ENCODE assay signal across 12 cellular contexts in the genomic region with DNA sequence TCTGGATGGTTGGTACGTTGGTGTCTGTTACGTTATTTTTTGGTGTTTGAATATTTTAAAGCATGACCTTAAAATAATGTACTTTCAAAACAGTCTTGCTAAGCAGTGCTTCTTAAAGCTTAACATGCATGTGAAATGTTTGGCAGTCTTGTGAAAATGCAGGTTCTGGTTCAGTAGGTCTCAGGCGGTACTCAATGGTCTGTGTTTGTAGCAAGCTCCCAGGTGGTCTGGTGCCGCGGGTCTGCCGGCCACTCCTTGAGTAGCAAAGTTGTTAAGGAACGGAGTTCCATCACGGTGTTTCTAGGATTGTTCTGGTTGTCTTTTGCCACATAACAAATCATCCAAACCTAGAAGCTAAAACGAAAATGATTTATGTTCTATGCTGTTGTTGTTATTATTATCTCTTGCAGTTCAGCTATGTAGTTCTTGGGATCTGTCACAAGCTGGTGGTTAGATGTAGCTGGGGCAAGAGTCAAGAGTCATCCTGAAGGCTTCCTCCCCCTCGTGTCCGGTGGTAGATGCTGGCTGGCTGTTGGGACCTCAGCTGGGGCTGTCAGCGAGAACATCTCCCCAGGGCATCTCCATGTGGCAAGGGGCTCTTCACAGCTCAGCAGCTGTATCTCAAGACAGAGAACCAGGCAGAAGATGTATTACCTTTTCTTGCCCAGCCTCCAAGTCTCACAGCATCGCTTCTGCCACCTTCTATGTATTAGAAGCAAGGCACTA.
DNase-seq lines count a peak whose midpoint lies in the region; ATAC-seq and TF ChIP-seq lines count a peak whose summit lies in the region.
"Had no signal": no experiment of that assay in that cellular context is flagged by ENCODE, and none has a peak within 500 bp of the region (broad histone marks: within the 10 kb centered on the region; RNA-seq: fewer than 3 reads in every experiment).

No MANE protein-coding gene starts in this region.

- peak overlapping the region; percentile 36 for H3K27ac Mint-ChIP-seq in activated CD4-positive, alpha-beta memory T cell treated with anti-CD3 and anti-CD28 coated beads for 36 hours
- H3K27ac Mint-ChIP-seq in activated CD4-positive, alpha-beta memory T cell treated with anti-CD3 and anti-CD28 coated beads, Interleukin-2, amount 10 ng/mL, durations not matched to agents 7 days and 5 days, result no peak overlapping the region
- H3K27ac Mint-ChIP-seq in stimulated activated memory B cell treated with anti-CD40 and anti-IgM and Interleukin-4, amounts not matched to agents 10 μg/mL and 1 μg/mL and 100 μg/mL, for 72 hours, result peak overlapping the region; percentile 92

- H4K20me1 ChIP-seq in Karpas-422 (ENCODE audit: insufficient read depth, low read depth, low read length), result no peaks in the 10 kb centered on the region

- peak overlapping the region; percentile 23; the same call in 1 of the 2 replicates for H3K4me3 ChIP-seq in Karpas-422 (ENCODE audit: low read length)
- no peak overlapping the region for H3K4me3 ChIP-seq in tibial nerve
- H3K4me3 ChIP-seq: esophagus squamous epithelium, ovary had no signal

- no peaks in the 10 kb centered on the region for H3K27me3 Mint-ChIP-seq in activated CD4-positive, alpha-beta memory T cell treated with anti-CD3 and anti-CD28 coated beads for 36 hours
- peaks cover 7% of the 10 kb centered on the region for H3K27me3 Mint-ChIP-seq in activated CD4-positive, alpha-beta memory T cell treated with anti-CD3 and anti-CD28 coated beads, Interleukin-2, amount 10 ng/mL, durations not matched to agents 7 days and 5 days
- no peaks in the 10 kb centered on the region for H3K27me3 Mint-ChIP-seq in stimulated activated memory B cell treated with anti-CD40 and anti-IgM and Interleukin-4, amounts not matched to agents 10 μg/mL and 1 μg/mL and 100 μg/mL, for 72 hours

- POLR2A ChIA-PET in activated CD4-positive, alpha-beta memory T cell treated with anti-CD3 and anti-CD28 coated beads for 36 hours (lab: Charles Lee), result interaction anchor here (1.7 to 2.5 kb wide), 2 partner anchors 10 to 16 kb away, joined by 9 to 14 read pairs; no protein-coding TSS in a partner anchor
- POLR2A ChIA-PET in activated CD4-positive, alpha-beta memory T cell treated with anti-CD3 and anti-CD28 coated beads, Interleukin-2, amount 10 ng/mL, durations not matched to agents 7 days and 5 days (lab: Charles Lee), result interaction anchor here (1.0 to 3.9 kb wide), 7 partner anchors 9 to 84 kb away, joined by 3 to 64 read pairs (median 7); no protein-coding TSS in a partner anchor

- H3K36me3 Mint-ChIP-seq in activated CD4-positive, alpha-beta memory T cell treated with anti-CD3 and anti-CD28 coated beads for 36 hours, result no peaks in the 10 kb centered on the region
- H3K36me3 Mint-ChIP-seq in activated CD4-positive, alpha-beta memory T cell treated with anti-CD3 and anti-CD28 coated beads, Interleukin-2, amount 10 ng/mL, durations not matched to agents 7 days and 5 days (ENCODE audit: low read depth), result peaks cover 8% of the 10 kb centered on the region
- H3K36me3 Mint-ChIP-seq in stimulated activated memory B cell treated with anti-CD40 and anti-IgM and Interleukin-4, amounts not matched to agents 10 μg/mL and 1 μg/mL and 100 μg/mL, for 72 hours, result peaks cover 4% of the 10 kb centered on the region

- H3K9me3 ChIP-seq in Karpas-422 (ENCODE audit: low read length), result no peaks in the 10 kb centered on the region
- H3K9me3 ChIP-seq in tibial nerve, result no peaks in the 10 kb centered on the region
- H3K9me3 ChIP-seq: esophagus squamous epithelium, ovary had no signal

- TF ChIP-seq POLR2A in tibial nerve (IDR thresholded peaks at IDR 0.05), result no peak

- H3K4me1 Mint-ChIP-seq in activated CD4-positive, alpha-beta memory T cell treated with anti-CD3 and anti-CD28 coated beads for 36 hours (ENCODE audit: low read depth), result peaks cover 51% of the 10 kb centered on the region
- H3K4me1 Mint-ChIP-seq in activated CD4-positive, alpha-beta memory T cell treated with anti-CD3 and anti-CD28 coated beads, Interleukin-2, amount 10 ng/mL, durations not matched to agents 7 days and 5 days, result peaks cover 46% of the 10 kb centered on the region
- H3K4me1 Mint-ChIP-seq in stimulated activated memory B cell treated with anti-CD40 and anti-IgM and Interleukin-4, amounts not matched to agents 10 μg/mL and 1 μg/mL and 100 μg/mL, for 72 hours, result peaks cover 88% of the 10 kb centered on the region

- no peaks in the 10 kb centered on the region for H3K9me2 ChIP-seq in Karpas-422 (replicated peaks; ENCODE audit: insufficient read depth, low read length)

- H3K4me3 Mint-ChIP-seq in activated CD4-positive, alpha-beta memory T cell treated with anti-CD3 and anti-CD28 coated beads for 36 hours, result no peak overlapping the region
- no peak overlapping the region for H3K4me3 Mint-ChIP-seq in activated CD4-positive, alpha-beta memory T cell treated with anti-CD3 and anti-CD28 coated beads, Interleukin-2, amount 10 ng/mL, durations not matched to agents 7 days and 5 days
- peak overlapping the region; percentile 49 for H3K4me3 Mint-ChIP-seq in stimulated activated memory B cell treated with anti-CD40 and anti-IgM and Interleukin-4, amounts not matched to agents 10 μg/mL and 1 μg/mL and 100 μg/mL, for 72 hours

- TF ChIP-seq EP300 in tibial nerve (IDR thresholded peaks at IDR 0.05), result no peak

- no peak overlapping the region for H3K4me2 ChIP-seq in Karpas-422 (ENCODE audit: low read depth, low read length, poor library complexity, severe bottlenecking)

- TF ChIP-seq CTCF in tibial nerve (IDR thresholded peaks at IDR 0.05), result no peak

- no peaks in the 10 kb centered on the region for H3K9me3 Mint-ChIP-seq in activated CD4-positive, alpha-beta memory T cell treated with anti-CD3 and anti-CD28 coated beads for 36 hours
- no peaks in the 10 kb centered on the region for H3K9me3 Mint-ChIP-seq in activated CD4-positive, alpha-beta memory T cell treated with anti-CD3 and anti-CD28 coated beads, Interleukin-2, amount 10 ng/mL, durations not matched to agents 7 days and 5 days
- peaks cover 2% of the 10 kb centered on the region for H3K9me3 Mint-ChIP-seq in stimulated activated memory B cell treated with anti-CD40 and anti-IgM and Interleukin-4, amounts not matched to agents 10 μg/mL and 1 μg/mL and 100 μg/mL, for 72 hours

- peak; percentile 34 for ATAC-seq in GM21576 (IDR thresholded peaks at IDR 0.05; ENCODE audit: unreplicated experiment)
- ATAC-seq in stimulated activated memory B cell treated with anti-CD40 and anti-IgM and Interleukin-4, amounts not matched to agents 10 μg/mL and 1 μg/mL and 100 μg/mL, for 72 hours, result peak; percentile 84
- ATAC-seq: PC-3 had no signal

- no peaks in the 10 kb centered on the region for H3K79me2 ChIP-seq in Karpas-422 (ENCODE audit: low read length)

- intact Hi-C loops in activated CD4-positive, alpha-beta memory T cell treated with anti-CD3 and anti-CD28 coated beads for 36 hours (cut with micrococcal nuclease), result no loop called here

- H3K27me3 ChIP-seq in Karpas-422 (ENCODE audit: low read length) (no peaks in the 10 kb centered on the region; the same call in 1 of the 2 replicates), tibial nerve (no peaks in the 10 kb centered on the region)
- H3K27me3 ChIP-seq: esophagus squamous epithelium, ovary had no signal

- 88 to 89% methylated on average over 13 of the region's 13 CpGs for WGBS in tibial nerve, 2 donors

- no peak for DNase-seq in activated CD4-positive, alpha-beta memory T cell treated with anti-CD3 and anti-CD28 coated beads for 36 hours
- no peak for DNase-seq in activated CD4-positive, alpha-beta memory T cell treated with anti-CD3 and anti-CD28 coated beads, Interleukin-2, amount 10 ng/mL, durations not matched to agents 7 days and 5 days
- DNase-seq in Karpas-422 (no peak), NK-92 (lab: John Stamatoyannopoulos, UW; ENCODE audit: unreplicated experiment) (no peak), NCI-H345 treated with DMSO at 0.1 percent for 48 hours (lab: John Stamatoyannopoulos, UW; ENCODE audit: unreplicated experiment) (no peak), tibial nerve (ENCODE audit: low spot score in 2 of 2) (no peak)
- DNase-seq: activated CD4-positive, alpha-beta T cell treated with anti-CD3 and anti-CD28 coated beads for 4 hours; esophagus squamous epithelium; ovary; PC-3 had no signal

- H3K9ac ChIP-seq in Karpas-422 (ENCODE audit: low read length), result no peak overlapping the region

- no peaks in the 10 kb centered on the region for H3K36me3 ChIP-seq in Karpas-422 (ENCODE audit: insufficient read depth, low read length)
- H3K36me3 ChIP-seq in tibial nerve, result no peaks in the 10 kb centered on the region
- H3K36me3 ChIP-seq: esophagus squamous epithelium, ovary had no signal

- no peak overlapping the region for H3K27ac ChIP-seq in Karpas-422 (ENCODE audit: low read length)
- no peak overlapping the region for H3K27ac ChIP-seq in tibial nerve
- H3K27ac ChIP-seq: ovary had no signal

- H3K4me1 ChIP-seq in Karpas-422 (ENCODE audit: low read length) (peaks cover 7% of the 10 kb centered on the region), tibial nerve (peaks cover 0 to 26% (median 15%) of the 10 kb centered on the region in 4 donors)

- H2AFZ ChIP-seq in Karpas-422 (ENCODE audit: low read length), result peak overlapping the region; percentile 26; the same call in 1 of the 2 replicates

- CTCF ChIA-PET in activated CD4-positive, alpha-beta memory T cell treated with anti-CD3 and anti-CD28 coated beads for 36 hours (lab: Charles Lee), result interaction anchor here (0.5 to 1.9 kb wide), 6 partner anchors 9 to 185 kb away, joined by 3 to 7 read pairs (median 3); no protein-coding TSS in a partner anchor
- CTCF ChIA-PET in activated CD4-positive, alpha-beta memory T cell treated with anti-CD3 and anti-CD28 coated beads, Interleukin-2, amount 10 ng/mL, durations not matched to agents 7 days and 5 days (lab: Charles Lee), result interaction anchor here (0.9 to 2.0 kb wide), 5 partner anchors 10 to 85 kb away, joined by 3 to 6 read pairs (median 3); no protein-coding TSS in a partner anchor
